In genomic region chr2:230920167-230920566, GRCh38 we compare ENCODE assay signal across 1 cellular context.
TF ChIP-seq lines count a peak whose summit lies in the region.

No MANE protein-coding gene starts in this region.

TF ChIP-seq in GM12878, 131 proteins besides CTCF, POLR2A, EP300 and RAD21:
- peak; percentile 86 for TF ChIP-seq YY1 (IDR thresholded peaks at IDR 0.05; ENCODE audit: low read depth, low read length)
- TF ChIP-seq, protein P1, sequence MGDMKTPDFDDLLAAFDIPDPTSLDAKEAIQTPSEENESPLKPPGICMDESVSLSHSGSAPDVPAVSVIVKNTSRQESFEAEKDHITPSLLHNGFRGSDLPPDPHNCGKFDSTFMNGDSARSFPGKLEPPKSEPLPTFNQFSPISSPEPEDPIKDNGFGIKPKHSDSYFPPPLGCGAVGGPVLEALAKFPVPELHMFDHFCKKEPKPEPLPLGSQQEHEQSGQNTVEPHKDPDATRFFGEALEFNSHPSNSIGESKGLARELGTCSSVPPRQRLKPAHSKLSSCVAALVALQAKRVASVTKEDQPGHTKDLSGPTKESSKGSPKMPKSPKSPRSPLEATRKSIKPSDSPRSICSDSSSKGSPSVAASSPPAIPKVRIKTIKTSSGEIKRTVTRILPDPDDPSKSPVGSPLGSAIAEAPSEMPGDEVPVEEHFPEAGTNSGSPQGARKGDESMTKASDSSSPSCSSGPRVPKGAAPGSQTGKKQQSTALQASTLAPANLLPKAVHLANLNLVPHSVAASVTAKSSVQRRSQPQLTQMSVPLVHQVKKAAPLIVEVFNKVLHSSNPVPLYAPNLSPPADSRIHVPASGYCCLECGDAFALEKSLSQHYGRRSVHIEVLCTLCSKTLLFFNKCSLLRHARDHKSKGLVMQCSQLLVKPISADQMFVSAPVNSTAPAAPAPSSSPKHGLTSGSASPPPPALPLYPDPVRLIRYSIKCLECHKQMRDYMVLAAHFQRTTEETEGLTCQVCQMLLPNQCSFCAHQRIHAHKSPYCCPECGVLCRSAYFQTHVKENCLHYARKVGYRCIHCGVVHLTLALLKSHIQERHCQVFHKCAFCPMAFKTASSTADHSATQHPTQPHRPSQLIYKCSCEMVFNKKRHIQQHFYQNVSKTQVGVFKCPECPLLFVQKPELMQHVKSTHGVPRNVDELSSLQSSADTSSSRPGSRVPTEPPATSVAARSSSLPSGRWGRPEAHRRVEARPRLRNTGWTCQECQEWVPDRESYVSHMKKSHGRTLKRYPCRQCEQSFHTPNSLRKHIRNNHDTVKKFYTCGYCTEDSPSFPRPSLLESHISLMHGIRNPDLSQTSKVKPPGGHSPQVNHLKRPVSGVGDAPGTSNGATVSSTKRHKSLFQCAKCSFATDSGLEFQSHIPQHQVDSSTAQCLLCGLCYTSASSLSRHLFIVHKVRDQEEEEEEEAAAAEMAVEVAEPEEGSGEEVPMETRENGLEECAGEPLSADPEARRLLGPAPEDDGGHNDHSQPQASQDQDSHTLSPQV (IDR thresholded peaks at IDR 0.05): peak; percentile 43; the same call in 1 of the 2 replicates
- no peak for TF ChIP-seq MTA2 (IDR thresholded peaks at IDR 0.05; ENCODE audit: low read depth)
- TF ChIP-seq IRF4 (IDR thresholded peaks at IDR 0.05; ENCODE audit: low read depth, low read length): no peak
- TF ChIP-seq NR2C1 (IDR thresholded peaks at IDR 0.05): peak; percentile 70
- TF ChIP-seq, protein P2, sequence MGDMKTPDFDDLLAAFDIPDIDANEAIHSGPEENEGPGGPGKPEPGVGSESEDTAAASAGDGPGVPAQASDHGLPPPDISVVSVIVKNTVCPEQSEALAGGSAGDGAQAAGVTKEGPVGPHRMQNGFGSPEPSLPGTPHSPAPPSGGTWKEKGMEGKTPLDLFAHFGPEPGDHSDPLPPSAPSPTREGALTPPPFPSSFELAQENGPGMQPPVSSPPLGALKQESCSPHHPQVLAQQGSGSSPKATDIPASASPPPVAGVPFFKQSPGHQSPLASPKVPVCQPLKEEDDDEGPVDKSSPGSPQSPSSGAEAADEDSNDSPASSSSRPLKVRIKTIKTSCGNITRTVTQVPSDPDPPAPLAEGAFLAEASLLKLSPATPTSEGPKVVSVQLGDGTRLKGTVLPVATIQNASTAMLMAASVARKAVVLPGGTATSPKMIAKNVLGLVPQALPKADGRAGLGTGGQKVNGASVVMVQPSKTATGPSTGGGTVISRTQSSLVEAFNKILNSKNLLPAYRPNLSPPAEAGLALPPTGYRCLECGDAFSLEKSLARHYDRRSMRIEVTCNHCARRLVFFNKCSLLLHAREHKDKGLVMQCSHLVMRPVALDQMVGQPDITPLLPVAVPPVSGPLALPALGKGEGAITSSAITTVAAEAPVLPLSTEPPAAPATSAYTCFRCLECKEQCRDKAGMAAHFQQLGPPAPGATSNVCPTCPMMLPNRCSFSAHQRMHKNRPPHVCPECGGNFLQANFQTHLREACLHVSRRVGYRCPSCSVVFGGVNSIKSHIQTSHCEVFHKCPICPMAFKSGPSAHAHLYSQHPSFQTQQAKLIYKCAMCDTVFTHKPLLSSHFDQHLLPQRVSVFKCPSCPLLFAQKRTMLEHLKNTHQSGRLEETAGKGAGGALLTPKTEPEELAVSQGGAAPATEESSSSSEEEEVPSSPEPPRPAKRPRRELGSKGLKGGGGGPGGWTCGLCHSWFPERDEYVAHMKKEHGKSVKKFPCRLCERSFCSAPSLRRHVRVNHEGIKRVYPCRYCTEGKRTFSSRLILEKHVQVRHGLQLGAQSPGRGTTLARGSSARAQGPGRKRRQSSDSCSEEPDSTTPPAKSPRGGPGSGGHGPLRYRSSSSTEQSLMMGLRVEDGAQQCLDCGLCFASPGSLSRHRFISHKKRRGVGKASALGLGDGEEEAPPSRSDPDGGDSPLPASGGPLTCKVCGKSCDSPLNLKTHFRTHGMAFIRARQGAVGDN (IDR thresholded peaks at IDR 0.05): peak; percentile 62; the same call in 1 of the 2 replicates
- no peak for TF ChIP-seq ZSCAN29 (IDR thresholded peaks at IDR 0.05)
- TF ChIP-seq PAX5 (IDR thresholded peaks at IDR 0.05; ENCODE audit: borderline replicate concordance, low read depth, low read length): 0 out of 2 replicates have a peak, but pooled peaks have one; percentile 16
- TF ChIP-seq STAT3 (IDR thresholded peaks at IDR 0.05; ENCODE audit: low read depth, low read length): no peak
- TF ChIP-seq POLR2AphosphoS5 (IDR thresholded peaks at IDR 0.05; ENCODE audit: low read length): peak; percentile 39; the same call in 1 of the 2 replicates
- TF ChIP-seq NR2F1 (conservative IDR thresholded peaks at IDR 0.05): peak; percentile 94
